ENCODE assay signal across 8 cellular contexts in genomic region chr2:162317910-162318279, GRCh38. TPM values are rescaled to one million over a fixed set of nuclear protein-coding genes. Genes with fewer than 3 reads are reported as not detected.
DNase-seq lines count a peak whose midpoint lies in the region; TF ChIP-seq lines count a peak whose summit lies in the region.

No MANE protein-coding gene starts in this region.

- no peaks in the 10 kb centered on the region for H3F3A ChIP-seq in GM23248 (ENCODE audit: insufficient read depth)

- H3K4me1 Mint-ChIP-seq in activated T-cell treated with anti-CD3 and anti-CD28 coated beads, Interleukin-2, amount 50 U/mL, for 24 hours (ENCODE audit: low read depth), result peaks cover 68% of the 10 kb centered on the region

- no peaks in the 10 kb centered on the region for H3K9me2 ChIP-seq in GM23248 (ENCODE audit: insufficient read depth)

- H3K9me3 ChIP-seq in ES-I3 (ENCODE audit: control insufficient read depth, insufficient read depth, low read length), result no peaks in the 10 kb centered on the region
- H3K9me3 ChIP-seq in GM23248 (ENCODE audit: low read depth), result no peaks in the 10 kb centered on the region
- H3K9me3 ChIP-seq in ovary, result no peaks in the 10 kb centered on the region

- H3K4me2 ChIP-seq in GM23248 (ENCODE audit: unreplicated experiment), result peak overlapping the region; percentile 85

- peak overlapping the region; percentile 97 for H3K27ac Mint-ChIP-seq in activated T-cell treated with anti-CD3 and anti-CD28 coated beads, Interleukin-2, amount 50 U/mL, for 24 hours

- H3K27ac ChIP-seq in GM23248, result no peak overlapping the region
- H3K27ac ChIP-seq in ovary, result peak overlapping the region; percentile 81 to 92

- no peaks in the 10 kb centered on the region for H4K20me1 ChIP-seq in GM23248 (ENCODE audit: insufficient read depth)

- no peaks in the 10 kb centered on the region for H3K9me3 Mint-ChIP-seq in activated T-cell treated with anti-CD3 and anti-CD28 coated beads, Interleukin-2, amount 50 U/mL, for 24 hours

- H2AFZ ChIP-seq in GM23248, result peak overlapping the region; percentile 98

- H3K9ac ChIP-seq in ES-I3 (ENCODE audit: low read depth, low read length) (peak overlapping the region; percentile 54; the same call in 1 of the 2 replicates), GM23248 (peak overlapping the region; percentile 82)

- H3K36me3 ChIP-seq in ES-I3 (ENCODE audit: insufficient read depth, low read length) (no peaks in the 10 kb centered on the region), GM23248 (ENCODE audit: low read depth) (no peaks in the 10 kb centered on the region), ovary (no peaks in the 10 kb centered on the region)

- no peak for TF ChIP-seq CTCF in fibroblast of villous mesenchyme (IDR thresholded peaks at IDR 0.05; ENCODE audit: insufficient read depth, low read depth, low read length)
- TF ChIP-seq CTCF in ovary (IDR thresholded peaks at IDR 0.05), result no peak

- WGBS in GM23248 (ENCODE audit: low coverage in 1 of 2, low lambda C conversion rate in 2 of 2, missing lambda C conversion rate in 2 of 2), 2 experiments, result 2 to 3% methylated on average over 13 of the region's 13 CpGs
- WGBS in ovary, 3 donors, result 0 to 8% (median 3%) methylated on average over 13 of the region's 13 CpGs

- no peak for TF ChIP-seq EP300 in ovary (IDR thresholded peaks at IDR 0.05)

- in situ Hi-C loops in GM23248 (cut with MboI), result loop anchor here (25.0 kb wide), 1 partner anchor 731 kb away; no protein-coding TSS in a partner anchor

- peak overlapping the region; percentile 88 for H3K4me3 ChIP-seq in GM23248
- H3K4me3 ChIP-seq in fibroblast of villous mesenchyme (ENCODE audit: low read depth, low read length), result peak overlapping the region; percentile 72
- peak overlapping the region; percentile 87 for H3K4me3 ChIP-seq in ovary

- no peak for TF ChIP-seq POLR2A in ovary (IDR thresholded peaks at IDR 0.05)

- peak overlapping the region; percentile 84 for H3K4me3 Mint-ChIP-seq in activated T-cell treated with anti-CD3 and anti-CD28 coated beads, Interleukin-2, amount 50 U/mL, for 24 hours

- H3K27me3 ChIP-seq in GM23248 (replicated peaks; ENCODE audit: insufficient read depth), result no peaks in the 10 kb centered on the region
- H3K27me3 ChIP-seq in ovary, result no peaks in the 10 kb centered on the region

- H3K4me1 ChIP-seq in ES-I3 (ENCODE audit: insufficient read depth, low read length) (0 out of 2 replicates have a peak, but pooled peaks cover 3% of the 10 kb centered on the region), GM23248 (ENCODE audit: insufficient read depth) (no peaks in the 10 kb centered on the region; the same call in 1 of the 2 replicates), ovary (ENCODE audit: insufficient read depth) (peaks cover 6% of the 10 kb centered on the region)

- H3K36me3 Mint-ChIP-seq in activated T-cell treated with anti-CD3 and anti-CD28 coated beads, Interleukin-2, amount 50 U/mL, for 24 hours (ENCODE audit: low read depth), result peaks cover 23% of the 10 kb centered on the region

- H3K27me3 Mint-ChIP-seq in activated T-cell treated with anti-CD3 and anti-CD28 coated beads, Interleukin-2, amount 50 U/mL, for 24 hours, result no peaks in the 10 kb centered on the region

- no peaks in the 10 kb centered on the region for H3K79me2 ChIP-seq in GM23248 (ENCODE audit: insufficient read depth)

- DNase-seq in GM23248 (peak; percentile 64), LoVo (ENCODE audit: low spot score) (peak; percentile 43), fibroblast of villous mesenchyme (ENCODE audit: low read depth) (peak; percentile 22), ovary (peak; percentile 26 to 47 (median 42)), NCI-H1092 treated with DMSO at 0.1 percent for 48 hours (lab: John Stamatoyannopoulos, UW) (no peak), NCI-H1694 (lab: John Stamatoyannopoulos, UW) (no peak)
- DNase-seq in activated T-cell treated with anti-CD3 and anti-CD28 coated beads, Interleukin-2, amount 50 U/mL, for 24 hours, result peak; percentile 68

- intact Hi-C loops in ovary (cut with DNase I), result no loop called here

RNA-seq across cellular contexts. Expression of gene IFIH1, which starts 0.6 kb away (rescaled TPM):
- total RNA-seq in GM23248 (2014; rRNA removed; shearing (Covaris generic)), result 1.6 and 2.0 TPM in 2 replicates
- 0.66 and 1.3 TPM in 2 replicates for polyA plus RNA-seq in GM23248 (2016; fragmentation: Nextera tagmentation; extraction: Ambion mirVana)
- 3.9 and 7.8 TPM in 2 replicates for total RNA-seq in fibroblast of villous mesenchyme
- 10 to 100 TPM; 12.4 to 16.9 (median 14.4) TPM for total RNA-seq in ovary
- 10 to 100 TPM in 1 of 2 donors, 1 to 10 TPM in 1; 7.6 to 19.7 TPM for polyA plus RNA-seq in ovary

RNA-seq across cellular contexts. Expression of gene GCA, which starts 26.0 kb away (rescaled TPM):
- total RNA-seq in GM23248 (2014; rRNA removed; shearing (Covaris generic)), result 1.6 and 3.0 TPM in 2 replicates
- polyA plus RNA-seq in GM23248 (2016; fragmentation: Nextera tagmentation; extraction: Ambion mirVana), result 1.6 TPM in 2 replicates
- total RNA-seq in fibroblast of villous mesenchyme, result 2.3 and 3.9 TPM in 2 replicates
- total RNA-seq in ovary, result 10 to 100 TPM in 6 of 7 donors, 1 to 10 TPM in 1; 7.2 to 23.3 (median 12.5) TPM
- polyA plus RNA-seq in ovary, result 10 to 100 TPM in 1 of 2 donors, 1 to 10 TPM in 1; 8.8 to 12.5 TPM

Comparison
In these comparisons a context has a peak if more than half of its experiments do, and no peak if none do; other contexts are left out.
1. DNase-seq: peak in GM23248 (single experiment), LoVo (single experiment), activated T-cell treated with anti-CD3 and anti-CD28 coated beads, Interleukin-2, amount 50 U/mL, for 24 hours (single experiment), fibroblast of villous mesenchyme (single experiment) and ovary (5 of 5); none in NCI-H1092 treated with DMSO at 0.1 percent for 48 hours (single experiment) and NCI-H1694 (single experiment).
2. Peak in every context shown above with its lines, with median percentiles within 50 percentile points of each other: H3K4me3 ChIP-seq.